Comparison of ENCODE assay signal across 8 cellular contexts in the genomic region with DNA sequence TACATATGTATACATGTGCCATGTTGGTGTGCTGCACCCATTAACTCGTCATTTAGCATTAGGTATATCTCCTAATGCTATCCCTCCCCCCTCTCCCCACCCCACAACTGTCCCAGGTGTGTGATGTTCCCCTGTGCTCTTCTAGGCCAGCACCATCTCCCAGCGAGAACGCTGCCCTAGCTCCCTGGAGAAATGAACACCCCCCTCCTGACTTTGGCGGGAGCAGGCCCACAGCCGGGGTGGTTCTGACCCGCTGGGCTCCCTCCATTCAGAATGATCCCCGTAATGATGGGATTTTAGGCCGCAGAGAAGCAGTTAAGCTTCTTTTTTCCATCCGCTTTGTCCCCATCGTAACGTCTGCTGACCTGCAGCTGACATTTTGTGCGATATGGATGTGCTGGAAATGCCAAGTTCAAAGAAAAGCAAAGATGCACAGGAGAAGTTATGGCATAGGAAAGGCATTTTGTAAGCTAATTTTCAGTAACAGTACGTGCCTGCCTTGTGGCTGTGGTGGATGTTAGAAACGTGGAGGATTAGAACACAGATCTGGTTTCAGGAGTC. TPM values are rescaled to one million over a fixed set of nuclear protein-coding genes. Genes with fewer than 3 reads are reported as not detected.
DNase-seq lines count a peak whose midpoint lies in the region; ATAC-seq and TF ChIP-seq lines count a peak whose summit lies in the region.

No MANE protein-coding gene starts in this region.

- H3K4me3 Mint-ChIP-seq in activated T-cell treated with anti-CD3 and anti-CD28 coated beads, Interleukin-2, amount 50 U/mL, for 24 hours = peak overlapping the region; percentile 64
- H3K4me3 Mint-ChIP-seq in activated CD4-positive, alpha-beta memory T cell treated with anti-CD3 and anti-CD28 coated beads, Interleukin-2, amount 10 ng/mL, durations not matched to agents 7 days and 5 days = peak overlapping the region; percentile 15
- H3K4me3 Mint-ChIP-seq in immature natural killer cell = peak overlapping the region; percentile 49 to 90 (median 59)

- peaks cover under 1 to 19% of the 10 kb centered on the region in 2 donors for H3K4me1 ChIP-seq in thoracic aorta (ENCODE audit: control insufficient read depth in 1 of 2, low read depth in 2 of 2)
- H3K4me1 ChIP-seq in SJCRH30 = no peaks in the 10 kb centered on the region

- H3K4me3 ChIP-seq in thoracic aorta = peak overlapping the region; percentile 73
- H3K4me3 ChIP-seq in SJCRH30 = no peak overlapping the region

- ATAC-seq in thoracic aorta (ENCODE audit: insufficient number of reproducible peaks, low FRiP score, low read depth) = no peak

- CTCF ChIA-PET in activated CD4-positive, alpha-beta memory T cell treated with anti-CD3 and anti-CD28 coated beads, Interleukin-2, amount 10 ng/mL, durations not matched to agents 7 days and 5 days (lab: Charles Lee) = interaction anchor here (0.5 to 9.4 kb wide), 30 partner anchors 8 to 651 kb away, joined by 3 to 366 read pairs (median 4); a partner anchor contains a TSS

- no peaks in the 10 kb centered on the region for H3K9me3 Mint-ChIP-seq in activated T-cell treated with anti-CD3 and anti-CD28 coated beads, Interleukin-2, amount 50 U/mL, for 24 hours
- H3K9me3 Mint-ChIP-seq in activated CD4-positive, alpha-beta memory T cell treated with anti-CD3 and anti-CD28 coated beads, Interleukin-2, amount 10 ng/mL, durations not matched to agents 7 days and 5 days = no peaks in the 10 kb centered on the region
- no peaks in the 10 kb centered on the region for H3K9me3 Mint-ChIP-seq in immature natural killer cell

- H3K27ac Mint-ChIP-seq in activated T-cell treated with anti-CD3 and anti-CD28 coated beads, Interleukin-2, amount 50 U/mL, for 24 hours = peak overlapping the region; percentile 73
- no peak overlapping the region for H3K27ac Mint-ChIP-seq in activated CD4-positive, alpha-beta memory T cell treated with anti-CD3 and anti-CD28 coated beads, Interleukin-2, amount 10 ng/mL, durations not matched to agents 7 days and 5 days
- H3K27ac Mint-ChIP-seq in immature natural killer cell = peak overlapping the region; percentile 23 to 88 (median 62)

- H3K36me3 ChIP-seq in thoracic aorta (no peaks in the 10 kb centered on the region), SJCRH30 (no peaks in the 10 kb centered on the region)

- no peaks in the 10 kb centered on the region for H3K27me3 Mint-ChIP-seq in activated T-cell treated with anti-CD3 and anti-CD28 coated beads, Interleukin-2, amount 50 U/mL, for 24 hours
- no peaks in the 10 kb centered on the region for H3K27me3 Mint-ChIP-seq in activated CD4-positive, alpha-beta memory T cell treated with anti-CD3 and anti-CD28 coated beads, Interleukin-2, amount 10 ng/mL, durations not matched to agents 7 days and 5 days
- H3K27me3 Mint-ChIP-seq in immature natural killer cell (ENCODE audit: low read depth in 3 of 3) = peaks cover 0 to 5% (median 3%) of the 10 kb centered on the region in 3 donors

- no peak for DNase-seq in activated T-cell treated with anti-CD3 and anti-CD28 coated beads, Interleukin-2, amount 50 U/mL, for 24 hours
- DNase-seq in activated T-cell treated with anti-CD3 and anti-CD28 coated beads for 4 hours = no peak
- DNase-seq in activated CD4-positive, alpha-beta memory T cell treated with anti-CD3 and anti-CD28 coated beads, Interleukin-2, amount 10 ng/mL, durations not matched to agents 7 days and 5 days = no peak
- no peak for DNase-seq in immature natural killer cell
- no peak for DNase-seq in thoracic aorta (ENCODE audit: low spot score)
- no peak for DNase-seq in AG08396 (ENCODE audit: low spot score)
- no peak for DNase-seq in SKM-1 treated with dmso at 0.1 percent for 144 hours (lab: John Stamatoyannopoulos, UW; ENCODE audit: unreplicated experiment)
- no peak for DNase-seq in SJCRH30

- H3K27me3 ChIP-seq in thoracic aorta (replicated peaks; ENCODE audit: insufficient read depth) = no peaks in the 10 kb centered on the region
- no peaks in the 10 kb centered on the region; the same call in 1 of the 2 replicates for H3K27me3 ChIP-seq in SJCRH30

- POLR2A ChIA-PET in activated CD4-positive, alpha-beta memory T cell treated with anti-CD3 and anti-CD28 coated beads, Interleukin-2, amount 10 ng/mL, durations not matched to agents 7 days and 5 days (lab: Charles Lee) = interaction anchor here (0.7 to 7.2 kb wide), 5 partner anchors 9 to 419 kb away, joined by 3 to 165 read pairs (median 14); a partner anchor contains a TSS

- H3K36me3 Mint-ChIP-seq in activated T-cell treated with anti-CD3 and anti-CD28 coated beads, Interleukin-2, amount 50 U/mL, for 24 hours (ENCODE audit: low read depth) = peaks cover 24% of the 10 kb centered on the region
- peaks cover 14% of the 10 kb centered on the region for H3K36me3 Mint-ChIP-seq in activated CD4-positive, alpha-beta memory T cell treated with anti-CD3 and anti-CD28 coated beads, Interleukin-2, amount 10 ng/mL, durations not matched to agents 7 days and 5 days (ENCODE audit: low read depth)
- H3K36me3 Mint-ChIP-seq in immature natural killer cell = peaks cover 0 to 7% (median 0%) of the 10 kb centered on the region in 3 donors

- TF ChIP-seq CTCF in thoracic aorta (IDR thresholded peaks at IDR 0.05) = no peak

- H3K4me1 Mint-ChIP-seq in activated T-cell treated with anti-CD3 and anti-CD28 coated beads, Interleukin-2, amount 50 U/mL, for 24 hours (ENCODE audit: low read depth) = peaks cover 42% of the 10 kb centered on the region
- peaks cover 44% of the 10 kb centered on the region for H3K4me1 Mint-ChIP-seq in activated CD4-positive, alpha-beta memory T cell treated with anti-CD3 and anti-CD28 coated beads, Interleukin-2, amount 10 ng/mL, durations not matched to agents 7 days and 5 days
- peaks cover 24 to 26% of the 10 kb centered on the region in 2 donors for H3K4me1 Mint-ChIP-seq in immature natural killer cell

- no peak overlapping the region for H3K27ac ChIP-seq in thoracic aorta
- no peak overlapping the region for H3K27ac ChIP-seq in SJCRH30

- H3K9me3 ChIP-seq in thoracic aorta (no peaks in the 10 kb centered on the region), SJCRH30 (replicated peaks) (no peaks in the 10 kb centered on the region)

RNA-seq across cellular contexts. Expression of a gene that starts 39.3 kb away (rescaled TPM):
- 10 to 100 TPM; 80.6 to 83.0 TPM for total RNA-seq in activated CD4-positive, alpha-beta memory T cell treated with anti-CD3 and anti-CD28 coated beads, Interleukin-2, amount 10 ng/mL, durations not matched to agents 7 days and 5 days
- 1 to 10 TPM; 2.8 to 5.7 (median 3.0) TPM for polyA plus RNA-seq in immature natural killer cell
- total RNA-seq in thoracic aorta = 10 to 100 TPM; 20.2 to 34.4 TPM
- total RNA-seq in SJCRH30 (2014; rRNA removed; shearing (Covaris generic)) = 26.3 and 32.4 TPM in 2 replicates
